In the genomic region with DNA sequence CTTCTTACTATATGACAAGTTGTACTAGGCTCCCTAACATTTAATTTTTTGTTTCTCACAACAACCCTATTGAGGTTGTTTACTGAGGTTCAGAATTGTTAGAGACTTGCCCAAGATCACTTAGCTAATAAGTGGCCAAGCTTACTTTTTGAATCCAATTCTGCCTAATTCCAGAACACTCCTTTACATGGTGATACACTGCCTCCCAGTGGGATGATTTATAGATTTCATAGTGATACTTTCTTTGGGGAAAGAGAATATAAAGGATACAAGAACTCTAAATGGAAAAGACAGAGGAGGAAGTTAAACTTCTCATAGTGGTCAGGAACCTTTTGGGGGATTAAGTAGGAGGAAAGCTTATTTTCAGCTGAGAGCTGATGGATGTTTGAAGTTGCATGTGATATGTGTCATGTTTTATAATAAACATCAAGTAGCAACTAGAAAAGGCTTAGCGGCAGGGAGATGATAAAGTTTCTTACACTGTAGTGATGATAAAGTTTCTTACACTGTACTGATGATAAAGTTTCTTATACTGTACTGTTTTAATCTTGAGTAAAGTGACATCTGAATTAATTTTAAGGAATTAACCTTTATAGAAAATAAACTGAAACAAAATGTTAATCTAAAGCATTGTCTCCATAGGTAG, we compare ENCODE assay signal across 8 cellular contexts. TPM values are rescaled to one million over a fixed set of nuclear protein-coding genes. Genes with fewer than 3 reads are reported as not detected.
A peak's percentile ranks its signal among the peaks of the same experiment; 100 is the strongest.
DNase-seq lines count a peak whose midpoint lies in the region; ATAC-seq and TF ChIP-seq lines count a peak whose summit lies in the region.

No MANE protein-coding gene starts in this region.

- TF ChIP-seq CTCF in osteoblast (IDR thresholded peaks at IDR 0.05; ENCODE audit: extremely low read depth, low read depth, low read length) = peak; percentile 34

- no peak overlapping the region for H3K27ac ChIP-seq in osteoblast (ENCODE audit: low read depth, low read length)

- no peaks in the 10 kb centered on the region for H3K27me3 ChIP-seq in osteoblast (ENCODE audit: insufficient read depth, low read length)

- no peak overlapping the region for H2AFZ ChIP-seq in osteoblast (ENCODE audit: low read length)

- peaks cover 81% of the 10 kb centered on the region for H3K79me2 ChIP-seq in osteoblast (ENCODE audit: insufficient read depth, low read length)

- DNase-seq in NCI-H2107 treated with DMSO at 0.1 percent for 48 hours (lab: John Stamatoyannopoulos, UW; ENCODE audit: unreplicated experiment) (peak; percentile 18), NCI-H2107 (lab: John Stamatoyannopoulos, UW) (no peak), NCI-H524 treated with DMSO at 0.1 percent for 48 hours (lab: John Stamatoyannopoulos, UW) (peak; percentile 22), dermis blood vessel endothelial cell (peak; percentile 51), osteoblast (ENCODE audit: insufficient read length, low spot score, missing footprints) (peak; percentile 77), D341Med (ENCODE audit: low spot score) (no peak), NCI-H446 treated with DMSO at 0.1 percent for 48 hours (lab: John Stamatoyannopoulos, UW) (no peak)

- H4K20me1 ChIP-seq in osteoblast (ENCODE audit: insufficient read depth, low read length) = peaks cover 12% of the 10 kb centered on the region

- no peak overlapping the region for H3K4me2 ChIP-seq in osteoblast (ENCODE audit: insufficient read depth, low read length)

- no peaks in the 10 kb centered on the region for H3K9me3 ChIP-seq in osteoblast (ENCODE audit: low read depth, low read length)

- H3K36me3 ChIP-seq in osteoblast (ENCODE audit: insufficient read depth, low read length) = no peaks in the 10 kb centered on the region

- H3K4me1 ChIP-seq in osteoblast (ENCODE audit: insufficient read depth, low read length) = peaks cover 3% of the 10 kb centered on the region

- no peak overlapping the region for H3K4me3 ChIP-seq in osteoblast (ENCODE audit: insufficient read depth, low read length)

- ATAC-seq in HG03280 (IDR thresholded peaks at IDR 0.05; ENCODE audit: unreplicated experiment) = no peak

RNA-seq across cellular contexts. Expression of gene STAG2, which starts 15.3 kb away (rescaled TPM):
- total RNA-seq in dermis blood vessel endothelial cell (107 and 135 TPM in 2 replicates), osteoblast (84.3 and 91.2 TPM in 2 replicates)

Comparison
In these comparisons a context has a peak if more than half of its experiments do, and no peak if none do; other contexts are left out.
1. DNase-seq: peak in NCI-H2107 treated with DMSO at 0.1 percent for 48 hours (single experiment), NCI-H524 treated with DMSO at 0.1 percent for 48 hours (single experiment), dermis blood vessel endothelial cell (single experiment) and osteoblast (single experiment); none in NCI-H2107 (single experiment), D341Med (single experiment) and NCI-H446 treated with DMSO at 0.1 percent for 48 hours (single experiment).